Comparison of ENCODE assay signal across 24 cellular contexts in the genomic region with DNA sequence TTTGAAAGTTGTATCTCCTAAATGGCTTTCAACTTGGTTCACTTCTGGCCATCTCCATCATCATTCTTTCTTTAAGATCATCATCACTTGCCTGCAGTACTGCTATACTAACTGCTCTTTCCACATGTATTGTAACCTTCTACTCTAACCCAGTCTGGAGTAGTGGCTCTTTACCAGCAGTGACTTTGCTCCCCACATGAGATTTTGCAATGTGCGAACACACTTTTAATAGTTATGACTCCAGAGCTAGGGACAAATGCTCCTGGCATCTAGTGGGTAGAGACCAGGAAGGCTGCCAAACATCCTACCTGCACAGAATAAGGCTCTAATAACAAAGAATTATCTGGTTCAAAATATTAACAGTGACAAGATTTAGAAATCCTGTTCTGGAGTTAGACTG.
"Had no signal": no experiment of that assay in that cellular context is flagged by ENCODE, and none has a peak within 500 bp of the region (broad histone marks: within the 10 kb centered on the region; RNA-seq: fewer than 3 reads in every experiment).

No MANE protein-coding gene starts in this region.

- H3K27ac Mint-ChIP-seq: IgD-negative memory B cell had no signal

- DNase-seq: Kasumi-1, NCI-H1092, NCI-H1105 treated with DMSO at 0.1 percent for 48 hours, NCI-H1417 treated with DMSO at 0.1 percent for 48 hours, NCI-H146, NCI-H1694 treated with DMSO at 0.1 percent for 48 hours, NCI-H1930, NCI-H2081, NCI-H2107, NCI-H226, NCI-H446, NCI-H510A, NCI-H524 treated with DMSO at 0.1 percent for 48 hours, NCI-H69, NCI-H774, SHP77 treated with DMSO at 0.1 percent for 48 hours, SJCRH30 had no signal

- H3K36me3 Mint-ChIP-seq: IgD-negative memory B cell had no signal

- H3K4me3 ChIP-seq: K562, SJCRH30 had no signal

- H3K4me2 ChIP-seq: KMS-11 had no signal

- H3K27me3 ChIP-seq: SJCRH30 had no signal

- H3K36me3 ChIP-seq: SJCRH30 had no signal

- H3K9me3 Mint-ChIP-seq: IgD-negative memory B cell had no signal

- H3K9ac ChIP-seq: KMS-11 had no signal

- H3K27me3 Mint-ChIP-seq: IgD-negative memory B cell had no signal

- H3K9me3 ChIP-seq: SJCRH30 had no signal

- H3K27ac ChIP-seq: HL-60, KMS-11, RWPE1, SJCRH30 had no signal

- H3K4me1 Mint-ChIP-seq: IgD-negative memory B cell had no signal

- H3K4me3 Mint-ChIP-seq: IgD-negative memory B cell had no signal

- ATAC-seq: K562, Panc1, SK-N-SH treated with all-trans-retinoic acid at 6 μM for 48 hours had no signal
